In genomic region chr14:22614240-22614799, GRCh38 we compare ENCODE assay signal across 9 cellular contexts. TPM values are rescaled to one million over a fixed set of nuclear protein-coding genes. Genes with fewer than 3 reads are reported as not detected.
DNase-seq lines count a peak whose midpoint lies in the region; ATAC-seq and TF ChIP-seq lines count a peak whose summit lies in the region.
"Had no signal": no experiment of that assay in that cellular context is flagged by ENCODE, and none has a peak within 500 bp of the region (broad histone marks: within the 10 kb centered on the region; RNA-seq: fewer than 3 reads in every experiment).

No MANE protein-coding gene starts in this region.

- H3K9ac ChIP-seq in mammary epithelial cell (ENCODE audit: insufficient read depth, low read length) = no peak overlapping the region
- H3K9ac ChIP-seq in mesenchymal stem cell (ENCODE audit: low read length) = no peak overlapping the region

- H2BK15ac ChIP-seq in mesenchymal stem cell (ENCODE audit: low read depth, poor library complexity, severe bottlenecking) = no peak overlapping the region

- H3K4me2 ChIP-seq in mammary epithelial cell (ENCODE audit: insufficient read depth, low read depth, low read length) = peak overlapping the region; percentile 56
- peak overlapping the region; percentile 50 for H3K4me2 ChIP-seq in mesenchymal stem cell (ENCODE audit: low read length, poor library complexity, severe bottlenecking)

- H2BK12ac ChIP-seq in mesenchymal stem cell (ENCODE audit: low read length in 2 of 2) = no peak overlapping the region

- H4K20me1 ChIP-seq in mammary epithelial cell (ENCODE audit: insufficient read depth, low read length) = no peaks in the 10 kb centered on the region

- H3K4me1 ChIP-seq in mammary epithelial cell (ENCODE audit: insufficient read depth, low read length) (peaks cover 18% of the 10 kb centered on the region), mesenchymal stem cell (ENCODE audit: control insufficient read depth, insufficient read depth, low read depth, low read length) (peaks cover 11% of the 10 kb centered on the region)

- no peak overlapping the region for H3K4me3 ChIP-seq in mammary epithelial cell (replicated peaks in 1 of 3; ENCODE audit: insufficient read depth in 1 of 3, low read depth in 2 of 3, low read length in 3 of 3)
- no peak overlapping the region for H3K4me3 ChIP-seq in mesenchymal stem cell (ENCODE audit: insufficient read depth in 1 of 2, low read depth in 1 of 2, low read length in 2 of 2)

- WGBS in mammary epithelial cell (ENCODE audit: low coverage, missing lambda C conversion rate) = 2% methylated on average over 6 of the region's 6 CpGs
- 0% methylated on average over 5 of the region's 6 CpGs for WGBS in mesenchymal stem cell

- no peak overlapping the region for H4K91ac ChIP-seq in mesenchymal stem cell (ENCODE audit: low read length)

- H3K27ac ChIP-seq in mammary epithelial cell (ENCODE audit: insufficient read depth, low read depth, low read length) (peak overlapping the region; percentile 71), mesenchymal stem cell (ENCODE audit: low read length, poor library complexity, severe bottlenecking) (peak overlapping the region; percentile 99)

- no peak overlapping the region for H3K14ac ChIP-seq in mesenchymal stem cell (ENCODE audit: low read length in 2 of 2)

- TF ChIP-seq CTCF in mammary epithelial cell (conservative IDR thresholded peaks at IDR 0.05 in 1 of 2, IDR thresholded peaks at IDR 0.05 in 1 of 2; ENCODE audit: extremely low read depth in 1 of 2, insufficient read depth in 1 of 2, low read depth in 1 of 2, low read length in 2 of 2) = no peak

- no peak overlapping the region for H2BK120ac ChIP-seq in mesenchymal stem cell (ENCODE audit: low read depth, low read length)

- H2AFZ ChIP-seq in mammary epithelial cell (ENCODE audit: low read depth, low read length) (peak overlapping the region; percentile 21), mesenchymal stem cell (ENCODE audit: low read depth, low read length) (no peak overlapping the region)

- H3K79me2 ChIP-seq in mammary epithelial cell (ENCODE audit: insufficient read depth, low read length) = no peaks in the 10 kb centered on the region

- no peak overlapping the region for H4K8ac ChIP-seq in mesenchymal stem cell (ENCODE audit: low read length)

- DNase-seq in AG20443 (ENCODE audit: low spot score) = peak; percentile 92
- DNase-seq in HuH-7.5 (ENCODE audit: low spot score) = peak; percentile 56
- DNase-seq in mammary epithelial cell = peak; percentile 91
- DNase-seq in mesenchymal stem cell = peak; percentile 98
- no peak for DNase-seq in NCI-H2081 (lab: John Stamatoyannopoulos, UW)
- no peak for DNase-seq in NCI-H128 (lab: John Stamatoyannopoulos, UW; ENCODE audit: unreplicated experiment)
- no peak for DNase-seq in D341Med (ENCODE audit: low spot score)

- no peak overlapping the region for H3K4ac ChIP-seq in mesenchymal stem cell (ENCODE audit: low read depth in 1 of 2, low read length in 2 of 2)

- no peak overlapping the region for H3K23ac ChIP-seq in mesenchymal stem cell (ENCODE audit: low read length in 2 of 2)

- intact Hi-C loops in mammary epithelial cell (cut with micrococcal nuclease) = loop anchor here (1.0 kb wide), 3 partner anchors 9 to 30 kb away; partner anchors contain the start of genes DAD1 and OR6J1

- CTCF ChIA-PET in mammary epithelial cell (lab: Charles Lee; ENCODE audit: low non-redundant PET) = no interaction called here

- dilution Hi-C loops in mammary epithelial cell (cut with HindIII; ENCODE audit: low sequenced_read_pairs) = no loop called here

- no peak for ATAC-seq in HG03045 (IDR thresholded peaks at IDR 0.05; ENCODE audit: unreplicated experiment)

- H3K18ac ChIP-seq in mesenchymal stem cell (ENCODE audit: low read depth in 1 of 2, low read length in 2 of 2) = no peak overlapping the region

- H2BK5ac ChIP-seq in mesenchymal stem cell (ENCODE audit: low read depth, low read length, poor library complexity, severe bottlenecking) = peak overlapping the region; percentile 79

- no peaks in the 10 kb centered on the region for H3K79me1 ChIP-seq in mesenchymal stem cell (replicated peaks; ENCODE audit: low read length, poor library complexity, severe bottlenecking)

- H2AK5ac ChIP-seq in mesenchymal stem cell (ENCODE audit: low read length, severe bottlenecking) = peak overlapping the region; percentile 99

- in situ Hi-C loops in mammary epithelial cell (cut with MboI; ENCODE audit: low sequenced_read_pairs in 2 of 2) = no loop called here

- H3K36me3 ChIP-seq in mammary epithelial cell (ENCODE audit: insufficient read depth, low read length) = peaks cover 2% of the 10 kb centered on the region
- H3K36me3 ChIP-seq in mesenchymal stem cell (ENCODE audit: control insufficient read depth in 1 of 2, insufficient read depth in 2 of 2, low read depth in 1 of 2, low read length in 2 of 2) = peaks cover 29 to 37% of the 10 kb centered on the region in 2 experiments

- BruUV-seq in mammary epithelial cell (replicated peaks; lab: Mats Ljungman, UMichigan) = no TSS peak

- H3K9me3 ChIP-seq in mammary epithelial cell (replicated peaks; ENCODE audit: insufficient read depth, low read length) (no peaks in the 10 kb centered on the region), mesenchymal stem cell (ENCODE audit: control insufficient read depth, low read length) (no peaks in the 10 kb centered on the region)

- H3K27me3 ChIP-seq in mammary epithelial cell (ENCODE audit: insufficient read depth, low read length) (no peaks in the 10 kb centered on the region), mesenchymal stem cell (ENCODE audit: control insufficient read depth in 1 of 2, insufficient read depth in 1 of 2, low read length in 2 of 2) (no peaks in the 10 kb centered on the region)

RNA-seq across cellular contexts. Expression of gene ABHD4, which starts 16.2 kb away (rescaled TPM):
- 10 to 100 TPM; 16.7 to 20.5 TPM for total RNA-seq in mammary epithelial cell
- 12.0 TPM for polyA plus RNA-seq in mammary epithelial cell
- 16.5 TPM for polyA minus RNA-seq in mammary epithelial cell
- 32.7 TPM for polyA plus RNA-seq in mesenchymal stem cell (2013, experiment 1 of 2)
- polyA plus RNA-seq in mesenchymal stem cell (2013, experiment 2 of 2) = 32.8 TPM

RNA-seq across cellular contexts. Expression of gene DAD1, which starts 25.3 kb away (rescaled TPM):
- 100 to 1,000 TPM; 154 to 169 TPM for total RNA-seq in mammary epithelial cell
- polyA plus RNA-seq in mammary epithelial cell = 324 TPM
- 197 TPM for polyA minus RNA-seq in mammary epithelial cell
- polyA plus RNA-seq in mesenchymal stem cell (2013, experiment 1 of 2) = 348 TPM
- polyA plus RNA-seq in mesenchymal stem cell (2013, experiment 2 of 2) = 351 TPM

RNA-seq across cellular contexts. Expression of gene OR6J1, which starts 29.8 kb away (rescaled TPM):
- not detected for total RNA-seq in mammary epithelial cell
- polyA plus RNA-seq in mammary epithelial cell = not detected
- polyA minus RNA-seq in mammary epithelial cell = not detected
- polyA plus RNA-seq in mesenchymal stem cell (2013, experiment 1 of 2) = not detected
- not detected for polyA plus RNA-seq in mesenchymal stem cell (2013, experiment 2 of 2)
- polyA plus RNA-seq: neural cell had no signal

Comparison
In these comparisons a context has a peak if more than half of its experiments do, and no peak if none do; other contexts are left out.
1. DNase-seq: peak in AG20443 (single experiment), HuH-7.5 (single experiment), mammary epithelial cell (single experiment) and mesenchymal stem cell (single experiment); none in NCI-H2081 (0 of 2), NCI-H128 (single experiment) and D341Med (single experiment).